ENCODE assay signal across 17 cellular contexts in the genomic region with DNA sequence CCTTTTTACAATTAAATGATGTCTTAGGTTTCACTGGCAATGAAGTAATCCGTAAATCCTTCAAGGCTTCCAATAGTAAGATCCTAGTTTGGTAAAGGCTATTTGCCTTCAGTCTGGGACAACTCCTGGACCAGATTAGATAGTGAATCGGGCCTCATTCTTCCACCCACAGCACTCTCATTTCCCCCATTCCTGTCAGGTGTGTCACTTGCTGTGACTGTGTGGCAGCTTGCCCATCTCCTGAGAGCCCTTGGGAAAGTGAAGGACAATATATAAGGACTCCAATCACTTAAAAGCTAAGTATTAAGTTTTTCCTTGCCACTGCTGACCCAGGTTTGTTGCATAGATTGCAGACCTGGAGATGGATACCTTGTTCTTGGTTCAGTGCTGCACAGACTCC. TPM values are rescaled to one million over a fixed set of nuclear protein-coding genes. Genes with fewer than 3 reads are reported as not detected.
A peak's percentile ranks its signal among the peaks of the same experiment; 100 is the strongest.
DNase-seq lines count a peak whose midpoint lies in the region; ATAC-seq and TF ChIP-seq lines count a peak whose summit lies in the region.
"Had no signal": no experiment of that assay in that cellular context is flagged by ENCODE, and none has a peak within 500 bp of the region (broad histone marks: within the 10 kb centered on the region; RNA-seq: fewer than 3 reads in every experiment).

No MANE protein-coding gene starts in this region.

- H4K20me1 ChIP-seq in PC-9 (ENCODE audit: insufficient read depth): no peaks in the 10 kb centered on the region
- no peaks in the 10 kb centered on the region for H4K20me1 ChIP-seq in Karpas-422 (ENCODE audit: insufficient read depth, low read depth, low read length)

- TF ChIP-seq POLR2A in prostate gland (IDR thresholded peaks at IDR 0.05) (no peak), vagina (IDR thresholded peaks at IDR 0.05) (no peak), GM18505 (IDR thresholded peaks at IDR 0.05; ENCODE audit: borderline replicate concordance, extremely low read depth, insufficient read depth, insufficient read length) (no peak)

- TF ChIP-seq CTCF in PC-9 (conservative IDR thresholded peaks at IDR 0.05) (no peak), epithelial cell of esophagus (IDR thresholded peaks at IDR 0.05; ENCODE audit: insufficient read depth, low read depth, low read length, missing control alignments) (no peak), prostate gland (IDR thresholded peaks at IDR 0.05) (no peak), vagina (IDR thresholded peaks at IDR 0.05) (no peak)

- no TSS peak for BruUV-seq in PC-9 (replicated peaks; lab: Mats Ljungman, UMichigan)

- no peak for ATAC-seq in GM18505 (IDR thresholded peaks at IDR 0.05; ENCODE audit: unreplicated experiment)
- ATAC-seq: stimulated activated effector memory CD8-positive, alpha-beta T cell treated with anti-CD3 and anti-CD28 coated beads, Interleukin-12 subunit alpha, Interleukin-12 subunit beta, amount 100 ng/mL, for 72 hours had no signal

- intact Hi-C loops in PC-9 (cut with micrococcal nuclease; ENCODE audit: unreplicated experiment): loop anchor here (1.0 to 10.0 kb wide), 4 partner anchors 34 to 951 kb away; a partner anchor contains a TSS
- intact Hi-C loops in prostate gland (cut with DNase I): loop anchor here (10.0 kb wide), 1 partner anchor 589 kb away; a partner anchor contains a TSS
- intact Hi-C loops in vagina (cut with DNase I): no loop called here

- CTCF ChIA-PET in PC-9 (lab: Charles Lee): interaction anchor here (0.7 to 1.1 kb wide), 2 partner anchors 81 to 1310 kb away, joined by 3 read pairs; no protein-coding TSS in a partner anchor

- no peak overlapping the region for H3K4me3 ChIP-seq in PC-9
- H3K4me3 ChIP-seq in epithelial cell of esophagus (ENCODE audit: low read length): no peak overlapping the region
- no peak overlapping the region for H3K4me3 ChIP-seq in prostate gland
- H3K4me3 ChIP-seq in vagina: no peak overlapping the region
- H3K4me3 ChIP-seq in Karpas-422 (ENCODE audit: low read length): no peak overlapping the region

- DNase-seq in Daoy (ENCODE audit: low read depth) (peak; percentile 44), PC-9 (peak; percentile 74 to 76), epithelial cell of esophagus (ENCODE audit: low read depth) (peak; percentile 74), prostate gland (ENCODE audit: low spot score) (peak; percentile 22), NCI-H2029 treated with DMSO at 0.1 percent for 48 hours (lab: John Stamatoyannopoulos, UW) (no peak), vagina (ENCODE audit: extremely low spot score in 2 of 2) (no peak), Karpas-422 (no peak)
- DNase-seq: activated CD4-positive, alpha-beta memory T cell treated with anti-CD3 and anti-CD28 coated beads for 36 hours; caudate nucleus; H9; NCI-H1092 treated with DMSO at 0.1 percent for 48 hours; NCI-H446; stimulated activated CD4-positive, alpha-beta T cell treated with anti-CD3 and anti-CD28 coated beads, Interleukin-4, amount 100 ng/mL, for 1 hour; T1000 had no signal

- H3K27ac ChIP-seq in PC-9 (peak overlapping the region; percentile 34), prostate gland (peak overlapping the region; percentile 5 to 17), vagina (no peak overlapping the region), Karpas-422 (ENCODE audit: low read length) (no peak overlapping the region)

- H3K36me3 ChIP-seq in PC-9 (ENCODE audit: low read depth) (no peaks in the 10 kb centered on the region), prostate gland (no peaks in the 10 kb centered on the region), vagina (no peaks in the 10 kb centered on the region), Karpas-422 (ENCODE audit: insufficient read depth, low read length) (no peaks in the 10 kb centered on the region)

- H3K4me2 ChIP-seq in PC-9 (peak overlapping the region; percentile 39), Karpas-422 (ENCODE audit: low read depth, low read length, poor library complexity, severe bottlenecking) (no peak overlapping the region)

- H3K9ac ChIP-seq in Karpas-422 (ENCODE audit: low read length): no peak overlapping the region

- no peaks in the 10 kb centered on the region for H3K79me2 ChIP-seq in PC-9 (ENCODE audit: low read depth)
- H3K79me2 ChIP-seq in Karpas-422 (ENCODE audit: low read length): no peaks in the 10 kb centered on the region

- no peak overlapping the region for H2AFZ ChIP-seq in PC-9
- no peak overlapping the region for H2AFZ ChIP-seq in Karpas-422 (ENCODE audit: low read length)

- POLR2A ChIA-PET in PC-9 (lab: Charles Lee; ENCODE audit: unreplicated experiment): no interaction called here

- H3K27me3 ChIP-seq in PC-9 (ENCODE audit: insufficient read depth, low read depth) (no peaks in the 10 kb centered on the region), prostate gland (replicated peaks; ENCODE audit: insufficient read depth) (no peaks in the 10 kb centered on the region), vagina (no peaks in the 10 kb centered on the region), Karpas-422 (ENCODE audit: low read length) (no peaks in the 10 kb centered on the region; the same call in 1 of the 2 replicates)

- H3F3A ChIP-seq in PC-9 (ENCODE audit: insufficient read depth, low read depth): 0 out of 2 replicates have a peak, but pooled peaks cover 3% of the 10 kb centered on the region

- 33% methylated on average over 2 of the region's 2 CpGs for WGBS in prostate gland

- H3K4me1 ChIP-seq in PC-9 (replicated peaks; ENCODE audit: insufficient read depth) (peaks cover 30% of the 10 kb centered on the region), prostate gland (replicated peaks) (peaks cover 7% of the 10 kb centered on the region), vagina (peaks cover 21% of the 10 kb centered on the region), Karpas-422 (ENCODE audit: low read length) (peaks cover 5% of the 10 kb centered on the region)

- no peaks in the 10 kb centered on the region for H3K9me3 ChIP-seq in PC-9 (ENCODE audit: insufficient read depth, low read depth)
- H3K9me3 ChIP-seq in prostate gland: no peaks in the 10 kb centered on the region
- H3K9me3 ChIP-seq in vagina: no peaks in the 10 kb centered on the region
- H3K9me3 ChIP-seq in Karpas-422 (ENCODE audit: low read length): no peaks in the 10 kb centered on the region

- H3K9me2 ChIP-seq in PC-9 (ENCODE audit: insufficient read depth) (no peaks in the 10 kb centered on the region), Karpas-422 (replicated peaks; ENCODE audit: insufficient read depth, low read length) (no peaks in the 10 kb centered on the region)

RNA-seq across cellular contexts. Expression of a gene that starts 3.3 kb away (rescaled TPM):
- total RNA-seq in Daoy (2014; rRNA removed; shearing (Covaris generic)): 0.21 and 0.23 TPM in 2 replicates
- total RNA-seq in PC-9 (2021) (2.8 and 4.1 TPM in 2 replicates), prostate gland (10 to 100 TPM; 20.2 to 27.3 TPM), vagina (24.3 TPM)
- total RNA-seq in Karpas-422 (2014; rRNA removed; shearing (Covaris generic); ENCODE audit: low replicate concordance): not detected in 2 replicates
- total RNA-seq: activated CD4-positive, alpha-beta memory T cell treated with anti-CD3 and anti-CD28 coated beads for 36 hours; activated T-helper 2 cell treated with anti-CD3 and anti-CD28 coated beads, Interferon-gamma antibody, Interleukin-2, Interleukin-4, amounts not matched to agents 10 μg/mL and 5 μg/mL and 100 μg/mL, durations not matched to agents 14 hours and 24 hours and 36 hours; H9 had no signal

RNA-seq across cellular contexts. Expression of a gene that starts 34.2 kb away (rescaled TPM):
- 2.3 and 2.4 TPM in 2 replicates for total RNA-seq in Daoy (2014; rRNA removed; shearing (Covaris generic))
- total RNA-seq in PC-9 (2021) (9.2 and 13.4 TPM in 2 replicates), prostate gland (1 to 10 TPM; 7.5 to 8.1 TPM), vagina (5.6 TPM)
- total RNA-seq in Karpas-422 (2014; rRNA removed; shearing (Covaris generic); ENCODE audit: low replicate concordance): not detected in 2 replicates

Comparison
In these comparisons a context has a peak if more than half of its experiments do, and no peak if none do; other contexts are left out.
1. DNase-seq: peak in Daoy (single experiment), PC-9 (2 of 2), epithelial cell of esophagus (single experiment) and prostate gland (single experiment); none in NCI-H2029 treated with DMSO at 0.1 percent for 48 hours (single experiment), vagina (0 of 2) and Karpas-422 (single experiment).
2. H3K27ac ChIP-seq: peak in PC-9 (single experiment) and prostate gland (2 of 2); none in vagina (single experiment) and Karpas-422 (single experiment).